In genomic region chr16:87390641-87391323, GRCh38 we compare ENCODE assay signal across 8 cellular contexts. TPM values are rescaled to one million over a fixed set of nuclear protein-coding genes. Genes with fewer than 3 reads are reported as not detected.
DNase-seq lines count a peak whose midpoint lies in the region; FAIRE-seq and TF ChIP-seq lines count a peak whose summit lies in the region.

No MANE protein-coding gene starts in this region.

- H3K9ac ChIP-seq in muscle layer of colon (ENCODE audit: low read length), result peak overlapping the region; percentile 41

- H3K27ac ChIP-seq in cardiac muscle cell, result peak overlapping the region; percentile 95
- H3K27ac ChIP-seq in breast epithelium, result peak overlapping the region; percentile 99 to 100
- H3K27ac ChIP-seq in muscle layer of colon (ENCODE audit: low read depth, low read length), result peak overlapping the region; percentile 97
- H3K27ac ChIP-seq in urinary bladder (ENCODE audit: low read depth), result peak overlapping the region; percentile 94
- no peak overlapping the region for H3K27ac ChIP-seq in brain microvascular endothelial cell

- no peak for FAIRE-seq in GM12891 (lab: Jason Lieb, UNC)

- WGBS in urinary bladder, result 96% methylated on average over 24 of the region's 24 CpGs

- H3K4me3 ChIP-seq in cardiac muscle cell (no peak overlapping the region), breast epithelium (peak overlapping the region; percentile 69 to 97 (median 86)), muscle layer of colon (ENCODE audit: low read depth in 1 of 2, low read length in 2 of 2) (peak overlapping the region in 1 of 2 donors; percentile 66), urinary bladder (ENCODE audit: low read depth, low read length) (no peak overlapping the region), brain microvascular endothelial cell (ENCODE audit: low read depth, low read length) (no peak overlapping the region)

- no peaks in the 10 kb centered on the region for H3K36me3 ChIP-seq in cardiac muscle cell
- H3K36me3 ChIP-seq in breast epithelium, result no peaks in the 10 kb centered on the region
- no peaks in the 10 kb centered on the region for H3K36me3 ChIP-seq in muscle layer of colon (ENCODE audit: insufficient read depth, low read length)
- no peaks in the 10 kb centered on the region for H3K36me3 ChIP-seq in urinary bladder (ENCODE audit: insufficient read depth)
- H3K36me3 ChIP-seq in brain microvascular endothelial cell (replicated peaks), result no peaks in the 10 kb centered on the region

- peaks cover 31% of the 10 kb centered on the region for H3K4me1 ChIP-seq in cardiac muscle cell (ENCODE audit: low read depth)
- H3K4me1 ChIP-seq in breast epithelium, result peaks cover 9 to 25% of the 10 kb centered on the region in 2 donors
- peaks cover 42% of the 10 kb centered on the region for H3K4me1 ChIP-seq in muscle layer of colon (ENCODE audit: insufficient read depth, low read length)
- no peaks in the 10 kb centered on the region for H3K4me1 ChIP-seq in urinary bladder (ENCODE audit: insufficient read depth)

- TF ChIP-seq CTCF in cardiac muscle cell (IDR thresholded peaks at IDR 0.05; ENCODE audit: low read depth, low read length) (no peak), breast epithelium (IDR thresholded peaks at IDR 0.05) (no peak), brain microvascular endothelial cell (IDR thresholded peaks at IDR 0.05; ENCODE audit: low read depth, low read length, missing control alignments) (no peak)

- intact Hi-C loops in cardiac septum (cut with DNase I) (loop anchor here (5.0 kb wide), 2 partner anchors 107 to 247 kb away; no protein-coding TSS in a partner anchor), breast epithelium (cut with DNase I; ENCODE audit: low total_unique reads) (no loop called here)

- TF ChIP-seq POLR2A in breast epithelium (IDR thresholded peaks at IDR 0.05) (no peak), GM12891 (IDR thresholded peaks at IDR 0.05; ENCODE audit: low read depth, low read length) (no peak)

- H3K27me3 ChIP-seq in cardiac muscle cell (no peaks in the 10 kb centered on the region), breast epithelium (no peaks in the 10 kb centered on the region), muscle layer of colon (ENCODE audit: control insufficient read depth in 1 of 2, insufficient read depth in 2 of 2, low read length in 2 of 2) (no peaks in the 10 kb centered on the region), brain microvascular endothelial cell (replicated peaks) (no peaks in the 10 kb centered on the region)

- H3K9me3 ChIP-seq in cardiac muscle cell (ENCODE audit: low read depth) (no peaks in the 10 kb centered on the region), breast epithelium (no peaks in the 10 kb centered on the region), muscle layer of colon (ENCODE audit: low read length) (no peaks in the 10 kb centered on the region)

- DNase-seq in cardiac muscle cell (ENCODE audit: low read depth in 1 of 2, low spot score in 1 of 2) (no peak), cardiac septum (ENCODE audit: low spot score) (no peak), breast epithelium (ENCODE audit: low spot score in 2 of 2) (no peak), GM12891 (ENCODE audit: insufficient read length, low spot score) (no peak), NCI-H2029 treated with DMSO at 0.1 percent for 48 hours (lab: John Stamatoyannopoulos, UW) (no peak), brain microvascular endothelial cell (no peak)

- in situ Hi-C loops in brain microvascular endothelial cell (cut with HindIII; ENCODE audit: low pct_ligation_motif_present, low sequenced_read_pairs), result no loop called here

TF ChIP-seq in GM12891, 5 proteins besides CTCF, POLR2A, EP300 and RAD21:
- TF ChIP-seq TAF1 (IDR thresholded peaks at IDR 0.05; ENCODE audit: low read depth, low read length), result no peak
- no peak for TF ChIP-seq SPI1 (IDR thresholded peaks at IDR 0.05; ENCODE audit: low read depth, low read length)
- no peak for TF ChIP-seq PAX5 (IDR thresholded peaks at IDR 0.05; ENCODE audit: insufficient read depth, low read length, severe bottlenecking)
- TF ChIP-seq POU2F2 (IDR thresholded peaks at IDR 0.05; ENCODE audit: low read depth, low read length), result no peak
- TF ChIP-seq POLR2AphosphoS5 (IDR thresholded peaks at IDR 0.05; ENCODE audit: low read depth, low read length), result no peak

RNA-seq across cellular contexts. Expression of gene MAP1LC3B, which starts 1.4 kb away (rescaled TPM):
- total RNA-seq in cardiac muscle cell (34.6 and 37.7 TPM in 2 replicates), cardiac septum (113 TPM), breast epithelium (10 to 100 TPM; 58.0 to 72.3 (median 69.1) TPM), urinary bladder (27.3 TPM)
- polyA plus RNA-seq in cardiac muscle cell (128 and 164 TPM in 2 replicates), urinary bladder (68.9 TPM)
- polyA plus RNA-seq in GM12891 (2012; ENCODE audit: low read depth, missing spikeins), result 31.3 TPM

RNA-seq across cellular contexts. Expression of gene FBXO31, which starts 7.2 kb away (rescaled TPM):
- total RNA-seq in cardiac muscle cell (17.4 and 26.1 TPM in 2 replicates), cardiac septum (73.9 TPM), breast epithelium (10 to 100 TPM; 43.0 to 74.7 (median 67.4) TPM), urinary bladder (15.0 TPM)
- polyA plus RNA-seq in cardiac muscle cell (15.4 and 31.2 TPM in 2 replicates), urinary bladder (65.2 TPM)
- 15.3 TPM for polyA plus RNA-seq in GM12891 (2012; ENCODE audit: low read depth, missing spikeins)

Comparison
In these comparisons a context has a peak if more than half of its experiments do, and no peak if none do; other contexts are left out.
1. H3K4me3 ChIP-seq: peak in breast epithelium (3 of 3); none in cardiac muscle cell (single experiment), urinary bladder (single experiment) and brain microvascular endothelial cell (single experiment).